In genomic region chr14:91021991-91022621, GRCh38 we compare ENCODE assay signal across 8 cellular contexts. TPM values are rescaled to one million over a fixed set of nuclear protein-coding genes. Genes with fewer than 3 reads are reported as not detected.
A peak's percentile ranks its signal among the peaks of the same experiment; 100 is the strongest.
DNase-seq lines count a peak whose midpoint lies in the region; ATAC-seq and TF ChIP-seq lines count a peak whose summit lies in the region.

No MANE protein-coding gene starts in this region.

- H3K4me1 ChIP-seq in heart left ventricle (peaks cover 0 to 23% (median 0%) of the 10 kb centered on the region in 12 donors), esophagus squamous epithelium (peaks cover 0 to 15% (median 14%) of the 10 kb centered on the region in 3 donors), urinary bladder (ENCODE audit: insufficient read depth) (no peaks in the 10 kb centered on the region)

- ATAC-seq in heart left ventricle (no peak), Right ventricle myocardium superior (ENCODE audit: poor library complexity) (no peak), HG03439 (IDR thresholded peaks at IDR 0.05; ENCODE audit: unreplicated experiment) (peak; percentile 27)

- no peak for TF ChIP-seq POLR2A in heart left ventricle (IDR thresholded peaks at IDR 0.05)
- no peak for TF ChIP-seq POLR2A in esophagus squamous epithelium (IDR thresholded peaks at IDR 0.05)

- H3K27me3 ChIP-seq in heart left ventricle (no peaks in the 10 kb centered on the region), esophagus squamous epithelium (no peaks in the 10 kb centered on the region)

- DNase-seq in heart left ventricle (no peak), Right ventricle myocardium superior (no peak), esophagus squamous epithelium (lab: John Stamatoyannopoulos, UW) (no peak), NCI-H2227 treated with DMSO at 0.1 percent for 48 hours (lab: John Stamatoyannopoulos, UW) (no peak), NCI-H82 (lab: John Stamatoyannopoulos, UW) (no peak)
- no peak for DNase-seq in stimulated activated CD4-positive, alpha-beta T cell treated with anti-CD3 and anti-CD28 coated beads, Interleukin-1b, Interleukin-23, amount 100 ng/mL, for 48 hours

- 98 to 100% (median 98%) methylated on average over 1 of the region's 1 CpG for WGBS in heart left ventricle, 4 donors
- 96 to 100% methylated on average over 1 of the region's 1 CpG for WGBS in esophagus squamous epithelium, 2 donors
- WGBS in urinary bladder: 77% methylated on average over 1 of the region's 1 CpG

- intact Hi-C loops in heart left ventricle (cut with DNase I): no loop called here
- intact Hi-C loops in Right ventricle myocardium superior (cut with DNase I): no loop called here
- intact Hi-C loops in esophagus squamous epithelium (cut with DNase I): no loop called here

- TF ChIP-seq CTCF in heart left ventricle (IDR thresholded peaks at IDR 0.05) (no peak), esophagus squamous epithelium (IDR thresholded peaks at IDR 0.05) (no peak)

- H3K4me3 ChIP-seq in heart left ventricle: peak overlapping the region in 10 of 12 donors; percentile 20 to 54 (median 38)
- H3K4me3 ChIP-seq in esophagus squamous epithelium: peak overlapping the region; percentile 22 to 62 (median 42)
- peak overlapping the region; percentile 33 for H3K4me3 ChIP-seq in urinary bladder (ENCODE audit: low read depth, low read length)

- H3K27ac ChIP-seq in heart left ventricle (peak overlapping the region in 6 of 12 donors; percentile 2 to 90 (median 26)), esophagus squamous epithelium (peak overlapping the region; percentile 74 to 87 (median 84)), urinary bladder (ENCODE audit: low read depth) (peak overlapping the region; percentile 38)

- H3K36me3 ChIP-seq in heart left ventricle (no peaks in the 10 kb centered on the region), esophagus squamous epithelium (no peaks in the 10 kb centered on the region), urinary bladder (ENCODE audit: insufficient read depth) (no peaks in the 10 kb centered on the region)

- H3K9me3 ChIP-seq in heart left ventricle (no peaks in the 10 kb centered on the region), esophagus squamous epithelium (no peaks in the 10 kb centered on the region)

RNA-seq across cellular contexts. Expression of gene RPS6KA5, which starts 38.3 kb away (rescaled TPM):
- total RNA-seq in heart left ventricle (10 to 100 TPM in 3 of 9 donors, 1 to 10 TPM in 6; 6.5 to 13.3 (median 8.7) TPM), Right ventricle myocardium superior (14.6 TPM), esophagus squamous epithelium (10 to 100 TPM in 1 of 4 donors, 1 to 10 TPM in 3; 3.1 to 10.5 (median 8.1) TPM), urinary bladder (19.8 TPM)
- polyA plus RNA-seq in heart left ventricle (1 to 10 TPM in 1 of 2 donors, under 1 TPM in 1; 0.72 to 1.8 TPM), urinary bladder (13.4 TPM)
